ENCODE assay signal across 3 cellular contexts in the genomic region with DNA sequence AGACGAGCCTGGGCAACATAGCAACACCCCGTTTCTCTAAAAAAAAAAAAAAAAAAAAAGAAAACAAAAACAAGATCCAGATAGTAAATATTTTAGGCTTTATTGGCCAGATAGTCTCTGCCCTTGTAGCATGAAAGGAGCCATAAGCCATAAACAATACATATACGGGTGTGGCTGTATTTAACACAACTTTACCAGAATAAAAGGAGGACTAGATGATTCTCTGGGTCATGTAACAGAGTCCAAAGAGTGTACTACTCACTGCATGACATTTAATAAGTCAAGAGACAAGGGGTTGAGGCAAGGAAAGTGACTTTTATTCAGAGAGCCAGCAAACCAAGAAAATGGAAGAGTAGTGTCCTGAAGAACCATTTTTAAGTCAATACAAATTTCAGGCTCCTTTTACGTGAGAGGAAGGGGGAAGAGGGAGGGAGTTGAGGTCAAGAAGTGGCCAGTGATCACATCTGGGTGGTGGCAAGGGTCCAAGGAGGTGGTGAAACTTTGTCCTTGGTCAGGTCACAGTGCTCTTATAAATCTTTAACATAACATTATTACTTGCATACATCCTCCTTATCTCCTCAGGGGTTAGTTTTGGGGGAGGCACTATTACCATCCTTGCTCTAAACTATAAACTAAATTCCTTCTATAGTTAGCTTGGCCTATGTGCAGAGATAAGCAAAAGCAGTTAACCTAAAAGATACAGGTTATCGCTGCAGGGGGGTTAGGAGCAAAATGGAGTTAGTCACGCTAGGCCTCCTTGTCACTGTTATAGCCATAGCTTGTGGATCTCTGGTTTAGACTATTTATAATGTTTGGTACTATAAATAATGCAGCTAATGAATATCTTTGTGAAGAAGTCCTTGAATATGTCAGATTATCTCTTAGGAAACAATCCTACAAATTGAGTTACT.
A peak's percentile ranks its signal among the peaks of the same experiment; 100 is the strongest.
TF ChIP-seq lines count a peak whose summit lies in the region.

No MANE protein-coding gene starts in this region.

TF ChIP-seq in SK-N-SH treated with all-trans-retinoic acid at 6 μM for 48 hours, 23 proteins besides CTCF, POLR2A, EP300 and RAD21:
- TF ChIP-seq, protein P1, sequence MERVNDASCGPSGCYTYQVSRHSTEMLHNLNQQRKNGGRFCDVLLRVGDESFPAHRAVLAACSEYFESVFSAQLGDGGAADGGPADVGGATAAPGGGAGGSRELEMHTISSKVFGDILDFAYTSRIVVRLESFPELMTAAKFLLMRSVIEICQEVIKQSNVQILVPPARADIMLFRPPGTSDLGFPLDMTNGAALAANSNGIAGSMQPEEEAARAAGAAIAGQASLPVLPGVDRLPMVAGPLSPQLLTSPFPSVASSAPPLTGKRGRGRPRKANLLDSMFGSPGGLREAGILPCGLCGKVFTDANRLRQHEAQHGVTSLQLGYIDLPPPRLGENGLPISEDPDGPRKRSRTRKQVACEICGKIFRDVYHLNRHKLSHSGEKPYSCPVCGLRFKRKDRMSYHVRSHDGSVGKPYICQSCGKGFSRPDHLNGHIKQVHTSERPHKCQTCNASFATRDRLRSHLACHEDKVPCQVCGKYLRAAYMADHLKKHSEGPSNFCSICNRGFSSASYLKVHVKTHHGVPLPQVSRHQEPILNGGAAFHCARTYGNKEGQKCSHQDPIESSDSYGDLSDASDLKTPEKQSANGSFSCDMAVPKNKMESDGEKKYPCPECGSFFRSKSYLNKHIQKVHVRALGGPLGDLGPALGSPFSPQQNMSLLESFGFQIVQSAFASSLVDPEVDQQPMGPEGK (CRISPR knock-in tag; IDR thresholded peaks at IDR 0.05; ENCODE audit: borderline replicate concordance), result no peak
- TF ChIP-seq ZNF8 (CRISPR knock-in tag; IDR thresholded peaks at IDR 0.05) (no peak), ISL1 (CRISPR knock-in tag; IDR thresholded peaks at IDR 0.05) (0 out of 2 replicates have a peak, but pooled peaks have one; percentile 24), CSDC2 (CRISPR knock-in tag; IDR thresholded peaks at IDR 0.05) (no peak), ESRRG (CRISPR knock-in tag; IDR thresholded peaks at IDR 0.05) (no peak), BACH2 (CRISPR knock-in tag; IDR thresholded peaks at IDR 0.05; ENCODE audit: borderline replicate concordance) (no peak), PPARA (CRISPR knock-in tag; IDR thresholded peaks at IDR 0.05; ENCODE audit: borderline replicate concordance) (no peak), ARNTL (CRISPR knock-in tag; IDR thresholded peaks at IDR 0.05; ENCODE audit: borderline replicate concordance, low read depth) (no peak)
- TF ChIP-seq, protein P2, sequence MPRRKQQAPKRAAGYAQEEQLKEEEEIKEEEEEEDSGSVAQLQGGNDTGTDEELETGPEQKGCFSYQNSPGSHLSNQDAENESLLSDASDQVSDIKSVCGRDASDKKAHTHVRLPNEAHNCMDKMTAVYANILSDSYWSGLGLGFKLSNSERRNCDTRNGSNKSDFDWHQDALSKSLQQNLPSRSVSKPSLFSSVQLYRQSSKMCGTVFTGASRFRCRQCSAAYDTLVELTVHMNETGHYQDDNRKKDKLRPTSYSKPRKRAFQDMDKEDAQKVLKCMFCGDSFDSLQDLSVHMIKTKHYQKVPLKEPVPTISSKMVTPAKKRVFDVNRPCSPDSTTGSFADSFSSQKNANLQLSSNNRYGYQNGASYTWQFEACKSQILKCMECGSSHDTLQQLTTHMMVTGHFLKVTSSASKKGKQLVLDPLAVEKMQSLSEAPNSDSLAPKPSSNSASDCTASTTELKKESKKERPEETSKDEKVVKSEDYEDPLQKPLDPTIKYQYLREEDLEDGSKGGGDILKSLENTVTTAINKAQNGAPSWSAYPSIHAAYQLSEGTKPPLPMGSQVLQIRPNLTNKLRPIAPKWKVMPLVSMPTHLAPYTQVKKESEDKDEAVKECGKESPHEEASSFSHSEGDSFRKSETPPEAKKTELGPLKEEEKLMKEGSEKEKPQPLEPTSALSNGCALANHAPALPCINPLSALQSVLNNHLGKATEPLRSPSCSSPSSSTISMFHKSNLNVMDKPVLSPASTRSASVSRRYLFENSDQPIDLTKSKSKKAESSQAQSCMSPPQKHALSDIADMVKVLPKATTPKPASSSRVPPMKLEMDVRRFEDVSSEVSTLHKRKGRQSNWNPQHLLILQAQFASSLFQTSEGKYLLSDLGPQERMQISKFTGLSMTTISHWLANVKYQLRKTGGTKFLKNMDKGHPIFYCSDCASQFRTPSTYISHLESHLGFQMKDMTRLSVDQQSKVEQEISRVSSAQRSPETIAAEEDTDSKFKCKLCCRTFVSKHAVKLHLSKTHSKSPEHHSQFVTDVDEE (CRISPR knock-in tag; IDR thresholded peaks at IDR 0.05), result no peak
TF ChIP-seq in SK-N-SH treated with all-trans-retinoic acid at 6 μM for 48 hours: peak in this region for 1.

TF ChIP-seq in SK-N-SH, 30 proteins besides CTCF, POLR2A, EP300 and RAD21:
- TF ChIP-seq, protein P3, sequence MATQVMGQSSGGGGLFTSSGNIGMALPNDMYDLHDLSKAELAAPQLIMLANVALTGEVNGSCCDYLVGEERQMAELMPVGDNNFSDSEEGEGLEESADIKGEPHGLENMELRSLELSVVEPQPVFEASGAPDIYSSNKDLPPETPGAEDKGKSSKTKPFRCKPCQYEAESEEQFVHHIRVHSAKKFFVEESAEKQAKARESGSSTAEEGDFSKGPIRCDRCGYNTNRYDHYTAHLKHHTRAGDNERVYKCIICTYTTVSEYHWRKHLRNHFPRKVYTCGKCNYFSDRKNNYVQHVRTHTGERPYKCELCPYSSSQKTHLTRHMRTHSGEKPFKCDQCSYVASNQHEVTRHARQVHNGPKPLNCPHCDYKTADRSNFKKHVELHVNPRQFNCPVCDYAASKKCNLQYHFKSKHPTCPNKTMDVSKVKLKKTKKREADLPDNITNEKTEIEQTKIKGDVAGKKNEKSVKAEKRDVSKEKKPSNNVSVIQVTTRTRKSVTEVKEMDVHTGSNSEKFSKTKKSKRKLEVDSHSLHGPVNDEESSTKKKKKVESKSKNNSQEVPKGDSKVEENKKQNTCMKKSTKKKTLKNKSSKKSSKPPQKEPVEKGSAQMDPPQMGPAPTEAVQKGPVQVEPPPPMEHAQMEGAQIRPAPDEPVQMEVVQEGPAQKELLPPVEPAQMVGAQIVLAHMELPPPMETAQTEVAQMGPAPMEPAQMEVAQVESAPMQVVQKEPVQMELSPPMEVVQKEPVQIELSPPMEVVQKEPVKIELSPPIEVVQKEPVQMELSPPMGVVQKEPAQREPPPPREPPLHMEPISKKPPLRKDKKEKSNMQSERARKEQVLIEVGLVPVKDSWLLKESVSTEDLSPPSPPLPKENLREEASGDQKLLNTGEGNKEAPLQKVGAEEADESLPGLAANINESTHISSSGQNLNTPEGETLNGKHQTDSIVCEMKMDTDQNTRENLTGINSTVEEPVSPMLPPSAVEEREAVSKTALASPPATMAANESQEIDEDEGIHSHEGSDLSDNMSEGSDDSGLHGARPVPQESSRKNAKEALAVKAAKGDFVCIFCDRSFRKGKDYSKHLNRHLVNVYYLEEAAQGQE (IDR thresholded peaks at IDR 0.05; ENCODE audit: low read depth, low read length), result no peak
- TF ChIP-seq FOSL2 (IDR thresholded peaks at IDR 0.05; ENCODE audit: borderline replicate concordance, low read depth) (no peak), FOXM1 (IDR thresholded peaks at IDR 0.05; ENCODE audit: low read depth) (no peak), GABPA (IDR thresholded peaks at IDR 0.05; ENCODE audit: low read depth) (no peak), TAF1 (IDR thresholded peaks at IDR 0.05; ENCODE audit: borderline replicate concordance, low read depth, low read length) (no peak), SIN3A (IDR thresholded peaks at IDR 0.05; ENCODE audit: borderline replicate concordance, low read depth, low read length) (no peak), JUND (IDR thresholded peaks at IDR 0.05) (no peak), RXRA (IDR thresholded peaks at IDR 0.05; ENCODE audit: borderline replicate concordance, low read depth) (no peak), TEAD4 (IDR thresholded peaks at IDR 0.05; ENCODE audit: borderline replicate concordance, insufficient read depth) (no peak)
- TF ChIP-seq, protein P4, sequence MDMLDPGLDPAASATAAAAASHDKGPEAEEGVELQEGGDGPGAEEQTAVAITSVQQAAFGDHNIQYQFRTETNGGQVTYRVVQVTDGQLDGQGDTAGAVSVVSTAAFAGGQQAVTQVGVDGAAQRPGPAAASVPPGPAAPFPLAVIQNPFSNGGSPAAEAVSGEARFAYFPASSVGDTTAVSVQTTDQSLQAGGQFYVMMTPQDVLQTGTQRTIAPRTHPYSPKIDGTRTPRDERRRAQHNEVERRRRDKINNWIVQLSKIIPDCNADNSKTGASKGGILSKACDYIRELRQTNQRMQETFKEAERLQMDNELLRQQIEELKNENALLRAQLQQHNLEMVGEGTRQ (IDR thresholded peaks at IDR 0.05; ENCODE audit: borderline replicate concordance, low read depth, low read length), result no peak
- TF ChIP-seq, protein P5, sequence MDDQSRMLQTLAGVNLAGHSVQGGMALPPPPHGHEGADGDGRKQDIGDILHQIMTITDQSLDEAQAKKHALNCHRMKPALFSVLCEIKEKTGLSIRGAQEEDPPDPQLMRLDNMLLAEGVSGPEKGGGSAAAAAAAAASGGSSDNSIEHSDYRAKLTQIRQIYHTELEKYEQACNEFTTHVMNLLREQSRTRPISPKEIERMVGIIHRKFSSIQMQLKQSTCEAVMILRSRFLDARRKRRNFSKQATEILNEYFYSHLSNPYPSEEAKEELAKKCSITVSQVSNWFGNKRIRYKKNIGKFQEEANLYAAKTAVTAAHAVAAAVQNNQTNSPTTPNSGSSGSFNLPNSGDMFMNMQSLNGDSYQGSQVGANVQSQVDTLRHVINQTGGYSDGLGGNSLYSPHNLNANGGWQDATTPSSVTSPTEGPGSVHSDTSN (IDR thresholded peaks at IDR 0.05), result no peak
- TF ChIP-seq, protein P6, sequence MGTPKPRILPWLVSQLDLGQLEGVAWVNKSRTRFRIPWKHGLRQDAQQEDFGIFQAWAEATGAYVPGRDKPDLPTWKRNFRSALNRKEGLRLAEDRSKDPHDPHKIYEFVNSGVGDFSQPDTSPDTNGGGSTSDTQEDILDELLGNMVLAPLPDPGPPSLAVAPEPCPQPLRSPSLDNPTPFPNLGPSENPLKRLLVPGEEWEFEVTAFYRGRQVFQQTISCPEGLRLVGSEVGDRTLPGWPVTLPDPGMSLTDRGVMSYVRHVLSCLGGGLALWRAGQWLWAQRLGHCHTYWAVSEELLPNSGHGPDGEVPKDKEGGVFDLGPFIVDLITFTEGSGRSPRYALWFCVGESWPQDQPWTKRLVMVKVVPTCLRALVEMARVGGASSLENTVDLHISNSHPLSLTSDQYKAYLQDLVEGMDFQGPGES (IDR thresholded peaks at IDR 0.05; ENCODE audit: low read depth, low read length), result no peak

TF ChIP-seq in endothelial cell of umbilical vein, 7 proteins besides CTCF, POLR2A, EP300 and RAD21:
- TF ChIP-seq EZH2 (IDR thresholded peaks at IDR 0.05; ENCODE audit: borderline replicate concordance, low read depth, low read length, severe bottlenecking), result no peak
- no peak for TF ChIP-seq JUN (IDR thresholded peaks at IDR 0.05; ENCODE audit: borderline replicate concordance, insufficient read depth, insufficient read length, low read depth)
- TF ChIP-seq GATA2 (IDR thresholded peaks at IDR 0.05; ENCODE audit: insufficient read depth, insufficient read length, low read depth, low read length), result no peak
- no peak for TF ChIP-seq MYC (IDR thresholded peaks at IDR 0.05; ENCODE audit: low read depth, low read length)
- TF ChIP-seq, protein P7, sequence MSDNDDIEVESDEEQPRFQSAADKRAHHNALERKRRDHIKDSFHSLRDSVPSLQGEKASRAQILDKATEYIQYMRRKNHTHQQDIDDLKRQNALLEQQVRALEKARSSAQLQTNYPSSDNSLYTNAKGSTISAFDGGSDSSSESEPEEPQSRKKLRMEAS (IDR thresholded peaks at IDR 0.05; ENCODE audit: insufficient read depth, insufficient read length), result no peak
- TF ChIP-seq FOS (IDR thresholded peaks at IDR 0.05; ENCODE audit: borderline replicate concordance, insufficient read depth, low read length), result no peak
- TF ChIP-seq POLR2AphosphoS5 (IDR thresholded peaks at IDR 0.05; ENCODE audit: insufficient read depth, low read depth, low read length), result no peak
